ENCODE assay signal across 10 cellular contexts in genomic region chr2:189613650-189614420, GRCh38. TPM values are rescaled to one million over a fixed set of nuclear protein-coding genes. Genes with fewer than 3 reads are reported as not detected.
DNase-seq lines count a peak whose midpoint lies in the region; ATAC-seq and TF ChIP-seq lines count a peak whose summit lies in the region.
"Had no signal": no experiment of that assay in that cellular context is flagged by ENCODE, and none has a peak within 500 bp of the region (broad histone marks: within the 10 kb centered on the region; RNA-seq: fewer than 3 reads in every experiment).

No MANE protein-coding gene starts in this region.

- H3K79me1 ChIP-seq in trophoblast cell (ENCODE audit: low read length) = peaks cover 2% of the 10 kb centered on the region

- H3K4me1 ChIP-seq in SJCRH30 (peaks cover 20% of the 10 kb centered on the region), trophoblast cell (ENCODE audit: control insufficient read depth in 1 of 2, insufficient read depth in 2 of 2, low read length in 2 of 2) (peaks cover 0 to 3% of the 10 kb centered on the region in 2 experiments), mucosa of descending colon (ENCODE audit: low read depth) (no peaks in the 10 kb centered on the region)

- WGBS in trophoblast cell (ENCODE audit: extremely low coverage, insufficient coverage, insufficient read length) = no CpG with 5 or more reads among the region's 2 CpGs

- CTCF ChIA-PET in Calu3 (lab: Charles Lee) (interaction anchor here (0.9 kb wide), 1 partner anchor 15 kb away, joined by 3 read pairs; no protein-coding TSS in a partner anchor), RWPE1 (lab: Yijun Ruan, JAX) (no interaction called here)

- no peak overlapping the region for H3K14ac ChIP-seq in trophoblast cell (ENCODE audit: low read length)

- H3K18ac ChIP-seq in trophoblast cell (ENCODE audit: low read length) = no peak overlapping the region

- no peaks in the 10 kb centered on the region for H3K27me3 ChIP-seq in SJCRH30
- no peaks in the 10 kb centered on the region for H3K27me3 ChIP-seq in trophoblast cell (ENCODE audit: insufficient read depth, low read length)

- no peaks in the 10 kb centered on the region for H3K36me3 Mint-ChIP-seq in Calu3 (ENCODE audit: insufficient read depth, unreplicated experiment)
- H3K36me3 Mint-ChIP-seq in activated naive CD4-positive, alpha-beta T cell treated with anti-CD3 and anti-CD28 coated beads, Interleukin-2, amount 50 U/mL, for 72 hours = no peaks in the 10 kb centered on the region
- H3K36me3 Mint-ChIP-seq: activated naive CD4-positive, alpha-beta T cell treated with anti-CD3 and anti-CD28 coated beads, Interleukin-2, amount 10 ng/mL, durations not matched to agents 7 days and 5 days had no signal

- H3K9me3 Mint-ChIP-seq in Calu3 (ENCODE audit: low read depth, unreplicated experiment) = no peaks in the 10 kb centered on the region
- no peaks in the 10 kb centered on the region for H3K9me3 Mint-ChIP-seq in activated naive CD4-positive, alpha-beta T cell treated with anti-CD3 and anti-CD28 coated beads, Interleukin-2, amount 50 U/mL, for 72 hours
- H3K9me3 Mint-ChIP-seq: activated naive CD4-positive, alpha-beta T cell treated with anti-CD3 and anti-CD28 coated beads, Interleukin-2, amount 10 ng/mL, durations not matched to agents 7 days and 5 days had no signal

- H3K4me2 ChIP-seq in trophoblast cell (ENCODE audit: low read length) = no peak overlapping the region

- no peak for TF ChIP-seq CTCF in Calu3 (IDR thresholded peaks at IDR 0.05; ENCODE audit: unreplicated experiment)
- no peak for TF ChIP-seq CTCF in fibroblast of mammary gland (conservative IDR thresholded peaks at IDR 0.05; ENCODE audit: control insufficient read depth, insufficient read depth, low read depth, low read length)
- no peak for TF ChIP-seq CTCF in mucosa of descending colon (IDR thresholded peaks at IDR 0.05)
- TF ChIP-seq CTCF in RWPE1 (conservative IDR thresholded peaks at IDR 0.05; ENCODE audit: low read depth) = no peak

- H3K4me3 Mint-ChIP-seq in Calu3 (ENCODE audit: low read depth, unreplicated experiment) = peak overlapping the region; percentile 46
- H3K4me3 Mint-ChIP-seq: activated naive CD4-positive, alpha-beta T cell treated with anti-CD3 and anti-CD28 coated beads, Interleukin-2, amount 10 ng/mL, durations not matched to agents 7 days and 5 days had no signal

- no peak overlapping the region for H3K9ac ChIP-seq in trophoblast cell (ENCODE audit: low read length)

- no peaks in the 10 kb centered on the region for H3K79me2 ChIP-seq in trophoblast cell (ENCODE audit: control insufficient read depth, insufficient read depth, low read length, poor library complexity)

- no peak overlapping the region for H3K23ac ChIP-seq in trophoblast cell (ENCODE audit: low read length)

- intact Hi-C loops in Calu3 (cut with micrococcal nuclease; ENCODE audit: unreplicated experiment) (loop anchor here (5.0 kb wide), 1 partner anchor 37 kb away; no protein-coding TSS in a partner anchor), mucosa of descending colon (cut with DNase I, micrococcal nuclease) (no loop called here)

- no peak overlapping the region for H2BK12ac ChIP-seq in trophoblast cell (ENCODE audit: low read length)

- ATAC-seq in mucosa of descending colon (no peak), GM21515 (IDR thresholded peaks at IDR 0.05; ENCODE audit: unreplicated experiment) (no peak)
- no peak for ATAC-seq in activated naive CD4-positive, alpha-beta T cell treated with anti-CD3 and anti-CD28 coated beads, Interleukin-2, amount 50 U/mL, for 72 hours

- H3K27ac ChIP-seq in SJCRH30 (no peak overlapping the region), trophoblast cell (ENCODE audit: low read depth, low read length) (no peak overlapping the region), RWPE1 (no peak overlapping the region)

- H2AK5ac ChIP-seq in trophoblast cell (ENCODE audit: low read length) = no peak overlapping the region

- BruUV-seq in Calu3 (replicated peaks; lab: Mats Ljungman, UMichigan) = no TSS peak

- DNase-seq in Calu3 = no peak
- peak; percentile 50 to 86 for DNase-seq in SJCRH30
- DNase-seq in fibroblast of mammary gland (ENCODE audit: low read depth) = peak; percentile 38
- DNase-seq in trophoblast cell = no peak
- no peak for DNase-seq in mucosa of descending colon
- no peak for DNase-seq in activated naive CD4-positive, alpha-beta T cell treated with anti-CD3 and anti-CD28 coated beads, Interleukin-2, amount 50 U/mL, for 72 hours (ENCODE audit: low spot score in 2 of 2)
- DNase-seq in RWPE1 (ENCODE audit: low spot score) = no peak
- DNase-seq: activated naive CD4-positive, alpha-beta T cell treated with anti-CD3 and anti-CD28 coated beads, Interleukin-2, amount 10 ng/mL, durations not matched to agents 7 days and 5 days; T-helper 9 cell had no signal

- no peaks in the 10 kb centered on the region for H3K27me3 Mint-ChIP-seq in Calu3 (ENCODE audit: unreplicated experiment)

- H3K4me3 ChIP-seq in SJCRH30 = no peak overlapping the region
- peak overlapping the region; percentile 43 for H3K4me3 ChIP-seq in fibroblast of mammary gland (ENCODE audit: control insufficient read depth, low read depth, low read length)
- H3K4me3 ChIP-seq in trophoblast cell (ENCODE audit: low read depth, low read length) = no peak overlapping the region
- H3K4me3 ChIP-seq in mucosa of descending colon = no peak overlapping the region

- H3K27ac Mint-ChIP-seq in Calu3 (ENCODE audit: unreplicated experiment) = peak overlapping the region; percentile 76
- no peak overlapping the region for H3K27ac Mint-ChIP-seq in activated naive CD4-positive, alpha-beta T cell treated with anti-CD3 and anti-CD28 coated beads, Interleukin-2, amount 50 U/mL, for 72 hours
- H3K27ac Mint-ChIP-seq: activated naive CD4-positive, alpha-beta T cell treated with anti-CD3 and anti-CD28 coated beads, Interleukin-2, amount 10 ng/mL, durations not matched to agents 7 days and 5 days had no signal

- no peak overlapping the region for H2BK5ac ChIP-seq in trophoblast cell (ENCODE audit: low read depth, low read length, poor library complexity)

- H2AFZ ChIP-seq in trophoblast cell (ENCODE audit: insufficient read depth, low read length, poor library complexity) = no peak overlapping the region

- H3K36me3 ChIP-seq in SJCRH30 (no peaks in the 10 kb centered on the region), trophoblast cell (ENCODE audit: control insufficient read depth in 1 of 2, insufficient read depth in 2 of 2, low read length in 2 of 2) (no peaks in the 10 kb centered on the region), mucosa of descending colon (ENCODE audit: low read depth) (no peaks in the 10 kb centered on the region)

- no peak overlapping the region for H4K12ac ChIP-seq in trophoblast cell (ENCODE audit: low read depth, low read length)

- H4K91ac ChIP-seq in trophoblast cell (ENCODE audit: low read depth, low read length) = no peak overlapping the region

- H2BK120ac ChIP-seq in trophoblast cell (ENCODE audit: insufficient read depth, low read length, poor library complexity) = peak overlapping the region; percentile 43

- H3K4ac ChIP-seq in trophoblast cell (ENCODE audit: low read depth, low read length) = no peak overlapping the region

- POLR2A ChIA-PET in RWPE1 (lab: Yijun Ruan, JAX; ENCODE audit: low non-redundant PET) = no interaction called here

- peaks cover 37% of the 10 kb centered on the region for H3K4me1 Mint-ChIP-seq in Calu3 (ENCODE audit: low read depth, unreplicated experiment)

- H3K9me3 ChIP-seq in SJCRH30 (replicated peaks) (no peaks in the 10 kb centered on the region), trophoblast cell (ENCODE audit: insufficient read depth, low read depth, low read length) (no peaks in the 10 kb centered on the region), mucosa of descending colon (no peaks in the 10 kb centered on the region)

- H4K8ac ChIP-seq in trophoblast cell (ENCODE audit: low read depth, low read length) = no peak overlapping the region

RNA-seq across cellular contexts. Expression of gene SLC40A1, which starts 33.2 kb away (rescaled TPM):
- 37.6 and 49.6 TPM in 2 replicates for total RNA-seq in Calu3 (2022)
- total RNA-seq in SJCRH30 (2014; rRNA removed; shearing (Covaris generic)) = 44.9 and 48.3 TPM in 2 replicates
- polyA plus RNA-seq in trophoblast cell (2013) = 313 and 338 TPM in 2 replicates
- total RNA-seq in mucosa of descending colon = 100 to 1,000 TPM in 2 of 3 donors, 10 to 100 TPM in 1; 95.4 to 212 (median 155) TPM
- total RNA-seq in activated naive CD4-positive, alpha-beta T cell treated with anti-CD3 and anti-CD28 coated beads, Interleukin-2, amount 50 U/mL, for 72 hours = 1 to 10 TPM; 1.6 to 4.6 TPM

RNA-seq across cellular contexts. Expression of gene ASNSD1, which starts 47.4 kb away (rescaled TPM):
- total RNA-seq in Calu3 (2022) = 29.1 and 30.7 TPM in 2 replicates
- 165 and 177 TPM in 2 replicates for total RNA-seq in SJCRH30 (2014; rRNA removed; shearing (Covaris generic))
- 97.0 and 99.4 TPM in 2 replicates for polyA plus RNA-seq in trophoblast cell (2013)
- 10 to 100 TPM; 19.0 to 40.2 (median 19.1) TPM for total RNA-seq in mucosa of descending colon
- 10 to 100 TPM; 46.2 to 59.0 TPM for total RNA-seq in activated naive CD4-positive, alpha-beta T cell treated with anti-CD3 and anti-CD28 coated beads, Interleukin-2, amount 50 U/mL, for 72 hours

Comparison
In these comparisons a context has a peak if more than half of its experiments do, and no peak if none do; other contexts are left out.
1. DNase-seq: peak in SJCRH30 (2 of 2) and fibroblast of mammary gland (single experiment); none in Calu3 (single experiment), trophoblast cell (0 of 2), mucosa of descending colon (0 of 3), activated naive CD4-positive, alpha-beta T cell treated with anti-CD3 and anti-CD28 coated beads, Interleukin-2, amount 50 U/mL, for 72 hours (0 of 2) and RWPE1 (single experiment).